ENCODE assay signal across 19 cellular contexts in genomic region chr17:80169784-80170500, GRCh38. TPM values are rescaled to one million over a fixed set of nuclear protein-coding genes. Genes with fewer than 3 reads are reported as not detected.
DNase-seq lines count a peak whose midpoint lies in the region; ATAC-seq, FAIRE-seq and TF ChIP-seq lines count a peak whose summit lies in the region.
"Had no signal": no experiment of that assay in that cellular context is flagged by ENCODE, and none has a peak within 500 bp of the region (broad histone marks: within the 10 kb centered on the region; RNA-seq: fewer than 3 reads in every experiment).

Gene CARD14, plus strand, starts transcription at chr17:80170030. Its CDS starts 11,409 bp downstream, at chr17:80181439.

- H3K79me2 ChIP-seq in PC-9 (ENCODE audit: low read depth): no peaks in the 10 kb centered on the region

- H3K4me1 Mint-ChIP-seq in glutamatergic neuron (ENCODE audit: low read depth, unreplicated experiment) (peaks cover 2% of the 10 kb centered on the region), WTC11 (peaks cover 4% of the 10 kb centered on the region; the same call in 1 of the 2 replicates)
- H3K4me1 Mint-ChIP-seq: activated CD4-positive, alpha-beta T cell treated with anti-CD3 and anti-CD28 coated beads for 36 hours had no signal

- no peak within 1 kb of the TSS for H3K27ac ChIP-seq in PC-9
- no peak within 1 kb of the TSS for H3K27ac ChIP-seq in pancreas
- H3K27ac ChIP-seq: adrenal gland, Peyer's patch, psoas muscle had no signal

- TSS peak; percentile 79 for BruUV-seq in PC-9 (replicated peaks; lab: Mats Ljungman, UMichigan)

- H3K9me3 Mint-ChIP-seq in glutamatergic neuron (ENCODE audit: unreplicated experiment) (no peaks in the 10 kb centered on the region), WTC11 (peaks cover 5% of the 10 kb centered on the region)

- ATAC-seq in pancreas: peak in 3 of 4 donors; percentile 51 to 77 (median 66)
- ATAC-seq in GM21717 (IDR thresholded peaks at IDR 0.05; ENCODE audit: unreplicated experiment): no peak
- ATAC-seq in HG03045 (IDR thresholded peaks at IDR 0.05; ENCODE audit: unreplicated experiment): no peak
- ATAC-seq in WTC11: no peak
- ATAC-seq: activated CD4-positive, alpha-beta T cell treated with anti-CD3 and anti-CD28 coated beads for 36 hours; psoas muscle had no signal

- peak within 1 kb of the TSS; percentile 81 for H3K4me2 ChIP-seq in PC-9

- H3F3A ChIP-seq in PC-9 (ENCODE audit: insufficient read depth, low read depth): no peaks in the 10 kb centered on the region

- H3K27ac Mint-ChIP-seq in glutamatergic neuron (ENCODE audit: unreplicated experiment) (no peak within 1 kb of the TSS), WTC11 (no peak within 1 kb of the TSS)
- H3K27ac Mint-ChIP-seq: activated CD4-positive, alpha-beta T cell treated with anti-CD3 and anti-CD28 coated beads for 36 hours had no signal

- intact Hi-C loops in PC-9 (cut with micrococcal nuclease; ENCODE audit: unreplicated experiment): no loop called here
- intact Hi-C loops in pancreas (cut with DNase I): no loop called here

- CTCF ChIA-PET in PC-9 (lab: Charles Lee) (no interaction called here), WTC11 (lab: Charles Lee) (no interaction called here)

- no peaks in the 10 kb centered on the region for H3K9me2 ChIP-seq in PC-9 (ENCODE audit: insufficient read depth)

- H3K36me3 Mint-ChIP-seq in glutamatergic neuron (ENCODE audit: unreplicated experiment) (peaks cover 7% of the 10 kb centered on the region), WTC11 (no peaks in the 10 kb centered on the region)

- H3K36me3 ChIP-seq in PC-9 (ENCODE audit: low read depth): no peaks in the 10 kb centered on the region
- H3K36me3 ChIP-seq in pancreas: no peaks in the 10 kb centered on the region
- H3K36me3 ChIP-seq: adrenal gland, Peyer's patch had no signal

- H2AFZ ChIP-seq in PC-9: peak within 1 kb of the TSS; percentile 86

- no peak for TF ChIP-seq CTCF in PC-9 (conservative IDR thresholded peaks at IDR 0.05)
- TF ChIP-seq CTCF in glutamatergic neuron (IDR thresholded peaks at IDR 0.05; ENCODE audit: partially characterized antibody, unreplicated experiment): no peak
- no peak for TF ChIP-seq CTCF in pancreas (IDR thresholded peaks at IDR 0.05)
- TF ChIP-seq CTCF in WTC11 (IDR thresholded peaks at IDR 0.05): no peak

- no peaks in the 10 kb centered on the region for H3K9me3 ChIP-seq in PC-9 (ENCODE audit: insufficient read depth, low read depth)
- H3K9me3 ChIP-seq in pancreas: no peaks in the 10 kb centered on the region
- H3K9me3 ChIP-seq: adrenal gland, Peyer's patch, psoas muscle had no signal

- peak within 1 kb of the TSS; percentile 50; the same call in 1 of the 2 replicates for H3K4me3 ChIP-seq in PC-9
- no peak within 1 kb of the TSS for H3K4me3 ChIP-seq in pancreas
- H3K4me3 ChIP-seq: adrenal gland, Peyer's patch, psoas muscle had no signal

- H3K4me1 ChIP-seq in PC-9 (replicated peaks; ENCODE audit: insufficient read depth) (peaks cover 13% of the 10 kb centered on the region), pancreas (no peaks in the 10 kb centered on the region)
- H3K4me1 ChIP-seq: adrenal gland, Peyer's patch, psoas muscle had no signal

- peak; percentile 95 for DNase-seq in DMS53 (lab: John Stamatoyannopoulos, UW)
- DNase-seq in PC-9: peak; percentile 76 to 83
- peak; percentile 43 for DNase-seq in glutamatergic neuron
- DNase-seq in pancreas: no peak
- DNase-seq in NCI-H1048 (lab: John Stamatoyannopoulos, UW): no peak
- no peak for DNase-seq in WTC11 (ENCODE audit: low spot score)
- DNase-seq: activated CD4-positive, alpha-beta T cell treated with anti-CD3 and anti-CD28 coated beads for 36 hours; activated T-cell treated with anti-CD3 and anti-CD28 coated beads for 4 hours; adrenal gland; AML-193; IMR-90; midbrain; NCI-H1092 treated with DMSO at 0.1 percent for 48 hours; NCI-H2227 treated with DMSO at 0.1 percent for 48 hours; Peyer's patch; psoas muscle; T-helper 2 cell had no signal

- FAIRE-seq in pancreas (lab: Jason Lieb, UNC): no peak

- WGBS in pancreas, 2 donors: 40 to 41% methylated on average over 19 of the region's 19 CpGs

- H3K27me3 Mint-ChIP-seq in glutamatergic neuron (ENCODE audit: unreplicated experiment) (peaks cover 6% of the 10 kb centered on the region), WTC11 (ENCODE audit: low read depth) (no peaks in the 10 kb centered on the region)

- no peaks in the 10 kb centered on the region for H4K20me1 ChIP-seq in PC-9 (ENCODE audit: insufficient read depth)

- POLR2A ChIA-PET in PC-9 (lab: Charles Lee; ENCODE audit: unreplicated experiment): interaction anchor here (0.6 kb wide), 1 partner anchor 373 kb away, joined by 27 read pairs; the partner anchor contains the start of gene CBX8
- POLR2A ChIA-PET in WTC11 (lab: Charles Lee): no interaction called here

- H3K27me3 ChIP-seq in PC-9 (ENCODE audit: insufficient read depth, low read depth) (no peaks in the 10 kb centered on the region), pancreas (no peaks in the 10 kb centered on the region)
- H3K27me3 ChIP-seq: adrenal gland, Peyer's patch had no signal

- H3K4me3 Mint-ChIP-seq in glutamatergic neuron (ENCODE audit: unreplicated experiment) (no peak within 1 kb of the TSS), WTC11 (no peak within 1 kb of the TSS)
- H3K4me3 Mint-ChIP-seq: activated CD4-positive, alpha-beta T cell treated with anti-CD3 and anti-CD28 coated beads for 36 hours had no signal

TF ChIP-seq in WTC11, 78 proteins besides CTCF, POLR2A, EP300 and RAD21 (continues in another document):
- TF ChIP-seq ARID4B (CRISPR knock-in tag; IDR thresholded peaks at IDR 0.05; ENCODE audit: borderline replicate concordance): no peak
- no peak for TF ChIP-seq ZNF423 (CRISPR knock-in tag; IDR thresholded peaks at IDR 0.05)
- TF ChIP-seq, protein P1, sequence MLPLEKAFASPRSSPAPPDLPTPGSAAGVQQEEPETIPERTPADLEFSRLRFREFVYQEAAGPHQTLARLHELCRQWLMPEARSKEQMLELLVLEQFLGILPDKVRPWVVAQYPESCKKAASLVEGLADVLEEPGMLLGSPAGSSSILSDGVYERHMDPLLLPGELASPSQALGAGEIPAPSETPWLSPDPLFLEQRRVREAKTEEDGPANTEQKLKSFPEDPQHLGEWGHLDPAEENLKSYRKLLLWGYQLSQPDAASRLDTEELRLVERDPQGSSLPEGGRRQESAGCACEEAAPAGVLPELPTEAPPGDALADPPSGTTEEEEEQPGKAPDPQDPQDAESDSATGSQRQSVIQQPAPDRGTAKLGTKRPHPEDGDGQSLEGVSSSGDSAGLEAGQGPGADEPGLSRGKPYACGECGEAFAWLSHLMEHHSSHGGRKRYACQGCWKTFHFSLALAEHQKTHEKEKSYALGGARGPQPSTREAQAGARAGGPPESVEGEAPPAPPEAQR (CRISPR knock-in tag; IDR thresholded peaks at IDR 0.05): no peak
- TF ChIP-seq, protein P2, sequence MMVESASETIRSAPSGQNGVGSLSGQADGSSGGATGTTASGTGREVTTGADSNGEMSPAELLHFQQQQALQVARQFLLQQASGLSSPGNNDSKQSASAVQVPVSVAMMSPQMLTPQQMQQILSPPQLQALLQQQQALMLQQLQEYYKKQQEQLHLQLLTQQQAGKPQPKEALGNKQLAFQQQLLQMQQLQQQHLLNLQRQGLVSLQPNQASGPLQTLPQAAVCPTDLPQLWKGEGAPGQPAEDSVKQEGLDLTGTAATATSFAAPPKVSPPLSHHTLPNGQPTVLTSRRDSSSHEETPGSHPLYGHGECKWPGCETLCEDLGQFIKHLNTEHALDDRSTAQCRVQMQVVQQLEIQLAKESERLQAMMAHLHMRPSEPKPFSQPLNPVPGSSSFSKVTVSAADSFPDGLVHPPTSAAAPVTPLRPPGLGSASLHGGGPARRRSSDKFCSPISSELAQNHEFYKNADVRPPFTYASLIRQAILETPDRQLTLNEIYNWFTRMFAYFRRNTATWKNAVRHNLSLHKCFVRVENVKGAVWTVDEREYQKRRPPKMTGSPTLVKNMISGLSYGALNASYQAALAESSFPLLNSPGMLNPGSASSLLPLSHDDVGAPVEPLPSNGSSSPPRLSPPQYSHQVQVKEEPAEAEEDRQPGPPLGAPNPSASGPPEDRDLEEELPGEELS (CRISPR knock-in tag; IDR thresholded peaks at IDR 0.05): no peak
- no peak for TF ChIP-seq RELA (CRISPR knock-in tag; IDR thresholded peaks at IDR 0.05; ENCODE audit: borderline replicate concordance)

RNA-seq across cellular contexts. Expression of gene CARD14, which starts in this region (rescaled TPM):
- 15.7 and 16.5 TPM in 2 replicates for total RNA-seq in PC-9 (2021)
- 1.1 TPM for total RNA-seq in glutamatergic neuron (ENCODE audit: unreplicated experiment)
- under 1 TPM in 3 of 6 donors, not detected in 3; 0.06 to 0.32 (median 0.28) TPM for total RNA-seq in pancreas
- under 1 TPM; 0.23 to 0.33 TPM for polyA plus RNA-seq in pancreas
- 0.18 to 0.83 TPM (median 0.25 TPM) in 3 replicates for total RNA-seq in WTC11 (2021)
- total RNA-seq: activated CD4-positive, alpha-beta T cell treated with anti-CD3 and anti-CD28 coated beads for 36 hours; IMR-90 had no signal
- polyA plus RNA-seq: IMR-90 had no signal

Comparison
In these comparisons a context has a peak if more than half of its experiments do, and no peak if none do; other contexts are left out.
1. Peak in ATAC-seq in pancreas; RNA of the gene not detected or under 1 TPM.
2. DNase-seq: peak in DMS53 (single experiment), PC-9 (2 of 2) and glutamatergic neuron (single experiment); none in pancreas (0 of 6), NCI-H1048 (single experiment) and WTC11 (single experiment).